In the genomic region with DNA sequence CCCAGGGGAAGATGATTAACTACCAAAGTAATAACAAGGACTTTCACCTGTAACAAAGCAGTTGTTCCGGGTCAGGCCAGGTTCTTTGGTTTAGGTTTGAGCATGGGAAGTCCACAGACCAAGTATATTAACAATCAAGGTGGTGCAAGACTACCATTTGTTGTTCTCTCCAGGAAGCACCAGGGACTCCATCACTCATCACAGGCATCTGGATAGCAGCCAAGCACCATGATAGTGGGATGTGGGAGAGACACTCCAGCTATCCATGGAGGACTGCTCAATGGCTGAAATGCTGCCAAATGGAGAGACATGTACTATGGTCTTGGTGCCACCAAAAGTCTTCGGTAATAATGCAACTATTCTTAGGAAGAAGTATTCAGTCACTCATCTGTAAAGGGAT, we compare ENCODE assay signal across 17 cellular contexts.
DNase-seq lines count a peak whose midpoint lies in the region; ATAC-seq and TF ChIP-seq lines count a peak whose summit lies in the region.
"Had no signal": no experiment of that assay in that cellular context is flagged by ENCODE, and none has a peak within 500 bp of the region (broad histone marks: within the 10 kb centered on the region; RNA-seq: fewer than 3 reads in every experiment).

No MANE protein-coding gene starts in this region.

- H3K4me1 ChIP-seq in endodermal cell (ENCODE audit: control insufficient read depth, insufficient read depth, low read length), result no peaks in the 10 kb centered on the region
- H3K4me1 ChIP-seq: uterus had no signal

- H3K4me3 ChIP-seq in fibroblast of pulmonary artery (replicated peaks; ENCODE audit: low read depth, low read length) (no peak overlapping the region), endodermal cell (ENCODE audit: low read length) (no peak overlapping the region)
- H3K4me3 ChIP-seq: uterus had no signal

- ATAC-seq in natural killer cell, result no peak
- ATAC-seq: stimulated activated naive CD8-positive, alpha-beta T cell treated with anti-CD3 and anti-CD28 coated beads, Interleukin-15, amount 100 ng/mL, for 72 hours had no signal

- no peaks in the 10 kb centered on the region for H3K36me3 ChIP-seq in endodermal cell (ENCODE audit: control insufficient read depth, insufficient read depth, low read length)
- H3K36me3 ChIP-seq: uterus had no signal

- H3K9me3 ChIP-seq in endodermal cell (ENCODE audit: control insufficient read depth, low read length), result no peaks in the 10 kb centered on the region
- H3K9me3 ChIP-seq: uterus had no signal

- no peak overlapping the region for H3K27ac ChIP-seq in endodermal cell (ENCODE audit: low read depth, low read length)
- H3K27ac ChIP-seq: uterus had no signal

- no peak overlapping the region for H3K4me3 Mint-ChIP-seq in endodermal cell
- no peak overlapping the region for H3K4me3 Mint-ChIP-seq in natural killer cell
- H3K4me3 Mint-ChIP-seq: CD8-positive, alpha-beta memory T cell; stimulated activated naive CD8-positive, alpha-beta T cell treated with anti-CD3 and anti-CD28 coated beads, Interleukin-15, amount 100 ng/mL, for 72 hours had no signal

- H3K36me3 Mint-ChIP-seq in endodermal cell (ENCODE audit: low read depth), result no peaks in the 10 kb centered on the region
- no peaks in the 10 kb centered on the region for H3K36me3 Mint-ChIP-seq in natural killer cell

- H3K27ac Mint-ChIP-seq in endodermal cell, result no peak overlapping the region
- H3K27ac Mint-ChIP-seq in natural killer cell, result no peak overlapping the region
- H3K27ac Mint-ChIP-seq: progenitor cell of endocrine pancreas; stimulated activated naive CD8-positive, alpha-beta T cell treated with anti-CD3 and anti-CD28 coated beads, Interleukin-15, amount 100 ng/mL, for 72 hours had no signal

- intact Hi-C loops in natural killer cell (cut with micrococcal nuclease), result no loop called here

- H3K27me3 ChIP-seq in endodermal cell (ENCODE audit: control insufficient read depth, insufficient read depth, low read length, poor library complexity, severe bottlenecking), result peaks cover 8% of the 10 kb centered on the region
- H3K27me3 ChIP-seq: uterus had no signal

- H3K9ac ChIP-seq in endodermal cell (ENCODE audit: extremely low read depth, low read length, poor library complexity, severe bottlenecking), result no peak overlapping the region

- no peaks in the 10 kb centered on the region for H3K27me3 Mint-ChIP-seq in endodermal cell (ENCODE audit: insufficient read depth)
- no peaks in the 10 kb centered on the region for H3K27me3 Mint-ChIP-seq in natural killer cell (ENCODE audit: low read depth in 2 of 2)
- H3K27me3 Mint-ChIP-seq: CD8-positive, alpha-beta memory T cell; progenitor cell of endocrine pancreas; stimulated activated naive CD8-positive, alpha-beta T cell treated with anti-CD3 and anti-CD28 coated beads, Interleukin-15, amount 100 ng/mL, for 72 hours had no signal

- H3K9me3 Mint-ChIP-seq in endodermal cell, result no peaks in the 10 kb centered on the region
- H3K9me3 Mint-ChIP-seq in natural killer cell, result no peaks in the 10 kb centered on the region
- H3K9me3 Mint-ChIP-seq: CD8-positive, alpha-beta memory T cell; stimulated activated naive CD8-positive, alpha-beta T cell treated with anti-CD3 and anti-CD28 coated beads, Interleukin-15, amount 100 ng/mL, for 72 hours had no signal

- DNase-seq in NCI-H2196 (lab: John Stamatoyannopoulos, UW; ENCODE audit: unreplicated experiment), result peak; percentile 40
- DNase-seq in NCI-H2196 treated with DMSO at 0.1 percent for 48 hours (lab: John Stamatoyannopoulos, UW; ENCODE audit: unreplicated experiment), result no peak
- peak; percentile 83 for DNase-seq in NCI-H446 treated with DMSO at 0.1 percent for 48 hours (lab: John Stamatoyannopoulos, UW)
- DNase-seq in fibroblast of pulmonary artery (ENCODE audit: low read depth), result peak; percentile 79
- peak; percentile 84 for DNase-seq in renal cortical epithelial cell (ENCODE audit: low read depth)
- DNase-seq in DMS79 treated with DMSO at 0.1 percent for 48 hours (lab: John Stamatoyannopoulos, UW), result no peak
- DNase-seq in endodermal cell, result no peak
- no peak for DNase-seq in natural killer cell
- DNase-seq: ACHN; CD8-positive, alpha-beta memory T cell; GF-D8; HCEC 1CT; IMR-90; NCI-H526; stimulated activated naive CD8-positive, alpha-beta T cell treated with anti-CD3 and anti-CD28 coated beads, Interleukin-15, amount 100 ng/mL, for 72 hours; uterus had no signal

- peaks cover 3% of the 10 kb centered on the region for H3K4me1 Mint-ChIP-seq in endodermal cell
- H3K4me1 Mint-ChIP-seq in natural killer cell, result peaks cover 50 to 55% of the 10 kb centered on the region in 2 donors

- TF ChIP-seq CTCF in fibroblast of pulmonary artery (IDR thresholded peaks at IDR 0.05; ENCODE audit: low read length, missing control alignments) (no peak), endodermal cell (conservative IDR thresholded peaks at IDR 0.05) (no peak), natural killer cell (IDR thresholded peaks at IDR 0.05) (no peak)

- 92 to 100% methylated on average over 1 to 2 of the region's 2 CpGs for WGBS in endodermal cell (ENCODE audit: insufficient coverage in 1 of 2, insufficient read length in 1 of 2), 2 experiments

Comparison
In these comparisons a context has a peak if more than half of its experiments do, and no peak if none do; other contexts are left out.
1. DNase-seq: peak in NCI-H2196 (single experiment), NCI-H446 treated with DMSO at 0.1 percent for 48 hours (single experiment), fibroblast of pulmonary artery (single experiment) and renal cortical epithelial cell (single experiment); none in NCI-H2196 treated with DMSO at 0.1 percent for 48 hours (single experiment), DMS79 treated with DMSO at 0.1 percent for 48 hours (single experiment), endodermal cell (single experiment) and natural killer cell (single experiment).